Comparison of ENCODE assay signal across 2 cellular contexts in genomic region chr2:96012865-96013264, GRCh38. TPM values are rescaled to one million over a fixed set of nuclear protein-coding genes. Genes with fewer than 3 reads are reported as not detected.
"Had no signal": no experiment of that assay in that cellular context is flagged by ENCODE, and none has a peak within 500 bp of the region (broad histone marks: within the 10 kb centered on the region; RNA-seq: fewer than 3 reads in every experiment).

No MANE protein-coding gene starts in this region.

RNA-seq across cellular contexts. Expression of gene GPAT2, which starts 21.9 kb away (rescaled TPM):
- total RNA-seq: mesothelial cell of epicardium had no signal
- polyA plus RNA-seq: mammary epithelial cell had no signal
